Comparison of ENCODE assay signal across 25 cellular contexts in genomic region chr3:140368223-140368811, GRCh38.
"Had no signal": no experiment of that assay in that cellular context is flagged by ENCODE, and none has a peak within 500 bp of the region (broad histone marks: within the 10 kb centered on the region; RNA-seq: fewer than 3 reads in every experiment).

No MANE protein-coding gene starts in this region.

- FAIRE-seq: HTR-8/SVneo, K562 had no signal

- H3K4me3 Mint-ChIP-seq: IgD-negative memory B cell, T-cell had no signal

- ATAC-seq: K562, Panc1, PC-3, T-cell had no signal

- H3K36me3 Mint-ChIP-seq: IgD-negative memory B cell, T-cell had no signal

- H3K9me3 ChIP-seq: SK-N-SH had no signal

- H3K27ac ChIP-seq: HL-60, KMS-11, RWPE1 had no signal

- H3K9ac ChIP-seq: KMS-11, SK-N-SH had no signal

- H3K4me3 ChIP-seq: K562 had no signal

- DNase-seq: Kasumi-1; MM.1S; NCI-H1105; NCI-H1436 treated with DMSO at 0.1 percent for 48 hours; NCI-H187 treated with DMSO at 0.1 percent for 48 hours; NCI-H2029 treated with DMSO at 0.1 percent for 48 hours; NCI-H2171 treated with DMSO at 0.1 percent for 48 hours; NCI-H345; NCI-H446 treated with DMSO at 0.1 percent for 48 hours; NCI-H510A treated with DMSO at 0.1 percent for 48 hours; NCI-H526 treated with DMSO at 0.1 percent for 48 hours; NCI-H774; NK-92 treated with Interleukin-12 subunit alpha and Interleukin-12 subunit beta, amount 100 ng/mL, for 24 hours; PC-3; SHP77; SK-N-SH; SW 1271; T-cell had no signal

- H3K4me1 Mint-ChIP-seq: IgD-negative memory B cell, T-cell had no signal

- H3K4me2 ChIP-seq: KMS-11, SK-N-SH had no signal

- H3K27ac Mint-ChIP-seq: IgD-negative memory B cell, T-cell had no signal

- H3K9me2 ChIP-seq: SK-N-SH had no signal

- H3K27me3 Mint-ChIP-seq: IgD-negative memory B cell had no signal

- H3K9me3 Mint-ChIP-seq: T-cell had no signal
